15 cellular contexts compared by ENCODE assay signal in genomic region chr13:39893808-39894207, GRCh38.
"Had no signal": no experiment of that assay in that cellular context is flagged by ENCODE, and none has a peak within 500 bp of the region (broad histone marks: within the 10 kb centered on the region; RNA-seq: fewer than 3 reads in every experiment).

No MANE protein-coding gene starts in this region.

- H3K9me3 Mint-ChIP-seq: activated naive CD4-positive, alpha-beta T cell treated with anti-CD3 and anti-CD28 coated beads, Interleukin-2, amount 10 ng/mL, durations not matched to agents 7 days and 5 days; activated T-helper 1 cell treated with anti-CD3 and anti-CD28 coated beads, Interleukin-12 subunit alpha, Interleukin-12 subunit beta, Interleukin-2, Interleukin-4 antibody, amounts not matched to agents 30 ng/mL and 10 ng/mL and 1 ng/mL, durations not matched to agents 14 hours and 24 hours and 36 hours; nephron progenitor cell had no signal

- H3K27ac Mint-ChIP-seq: activated CD8-positive, alpha-beta memory T cell treated with anti-CD3 and anti-CD28 coated beads, Interleukin-2, amount 10 ng/mL, durations not matched to agents 7 days and 5 days; activated T-helper 1 cell treated with anti-CD3 and anti-CD28 coated beads, Interleukin-12 subunit alpha, Interleukin-12 subunit beta, Interleukin-2, Interleukin-4 antibody, amounts not matched to agents 30 ng/mL and 10 ng/mL and 1 ng/mL, durations not matched to agents 14 hours and 24 hours and 36 hours; nephron progenitor cell had no signal

- H3K4me3 ChIP-seq: psoas muscle, sigmoid colon, thyroid gland, vagina had no signal

- H3K4me1 Mint-ChIP-seq: nephron progenitor cell had no signal

- H3K9me3 ChIP-seq: psoas muscle, sigmoid colon, thyroid gland, vagina had no signal

- H3K4me3 Mint-ChIP-seq: activated CD8-positive, alpha-beta memory T cell treated with anti-CD3 and anti-CD28 coated beads, Interleukin-2, amount 10 ng/mL, durations not matched to agents 7 days and 5 days; activated naive CD4-positive, alpha-beta T cell treated with anti-CD3 and anti-CD28 coated beads, Interleukin-2, amount 10 ng/mL, durations not matched to agents 7 days and 5 days; activated T-helper 1 cell treated with anti-CD3 and anti-CD28 coated beads, Interleukin-12 subunit alpha, Interleukin-12 subunit beta, Interleukin-2, Interleukin-4 antibody, amounts not matched to agents 30 ng/mL and 10 ng/mL and 1 ng/mL, durations not matched to agents 14 hours and 24 hours and 36 hours; nephron progenitor cell had no signal

- H3K27me3 ChIP-seq: sigmoid colon, thyroid gland, vagina had no signal

- ATAC-seq: activated CD4-positive, CD25-positive, alpha-beta regulatory T cell treated with anti-CD3 and anti-CD28 coated beads, Interleukin-2, amount 50 U/mL, for 24 hours; activated CD8-positive, alpha-beta memory T cell treated with anti-CD3 and anti-CD28 coated beads, Interleukin-2, amount 10 ng/mL, durations not matched to agents 7 days and 5 days; left colon; psoas muscle; stimulated activated naive CD8-positive, alpha-beta T cell treated with anti-CD3 and anti-CD28 coated beads, Interleukin-15, Interleukin-2, amounts not matched to agents 100 U/mL and 50 U/mL, for 24 hours had no signal

- H3K36me3 Mint-ChIP-seq: activated CD8-positive, alpha-beta memory T cell treated with anti-CD3 and anti-CD28 coated beads, Interleukin-2, amount 10 ng/mL, durations not matched to agents 7 days and 5 days; activated naive CD4-positive, alpha-beta T cell treated with anti-CD3 and anti-CD28 coated beads, Interleukin-2, amount 10 ng/mL, durations not matched to agents 7 days and 5 days had no signal

- H3K27me3 Mint-ChIP-seq: activated naive CD4-positive, alpha-beta T cell treated with anti-CD3 and anti-CD28 coated beads, Interleukin-2, amount 10 ng/mL, durations not matched to agents 7 days and 5 days had no signal

- H3K4me1 ChIP-seq: psoas muscle had no signal

- H3K36me3 ChIP-seq: sigmoid colon, thyroid gland, vagina had no signal

- H3K27ac ChIP-seq: psoas muscle, thyroid gland, vagina had no signal

- DNase-seq: activated CD4-positive, alpha-beta T cell treated with anti-CD3 and anti-CD28 coated beads, Interleukin-2, amount 50 U/mL, for 48 hours; activated CD8-positive, alpha-beta memory T cell treated with anti-CD3 and anti-CD28 coated beads, Interleukin-2, amount 10 ng/mL, durations not matched to agents 7 days and 5 days; activated naive CD4-positive, alpha-beta T cell treated with anti-CD3 and anti-CD28 coated beads, Interleukin-2, amount 10 ng/mL, durations not matched to agents 7 days and 5 days; dermis blood vessel endothelial cell; left colon; mammary epithelial cell; nephron progenitor cell; psoas muscle; sigmoid colon; stimulated activated CD4-positive, alpha-beta T cell treated with anti-CD3 and anti-CD28 coated beads, Interleukin-2, amount 100 ng/mL, for 48 hours; stimulated activated naive CD8-positive, alpha-beta T cell treated with anti-CD3 and anti-CD28 coated beads, Interleukin-15, Interleukin-2, amounts not matched to agents 100 U/mL and 50 U/mL, for 24 hours; thyroid gland had no signal
